8 cellular contexts compared by ENCODE assay signal in genomic region chrX:129957241-129958099, GRCh38. TPM values are rescaled to one million over a fixed set of nuclear protein-coding genes. Genes with fewer than 3 reads are reported as not detected.
A peak's percentile ranks its signal among the peaks of the same experiment; 100 is the strongest.
DNase-seq lines count a peak whose midpoint lies in the region; ATAC-seq and TF ChIP-seq lines count a peak whose summit lies in the region.

No MANE protein-coding gene starts in this region.

- no peak overlapping the region for H3K4me3 ChIP-seq in body of pancreas

- WGBS in body of pancreas, 2 donors: 0 to 40% methylated on average over 1 to 25 of the region's 56 CpGs

- ATAC-seq in GM21360 (IDR thresholded peaks at IDR 0.05; ENCODE audit: unreplicated experiment) (peak; percentile 48), body of pancreas (peak; percentile 80)

- DNase-seq in ELF-1 (ENCODE audit: low read depth, low spot score) (peak; percentile 89), HK-2 (ENCODE audit: unreplicated experiment) (peak; percentile 82), SHP77 treated with DMSO at 0.1 percent for 48 hours (lab: John Stamatoyannopoulos, UW) (peak; percentile 54), body of pancreas (peak; percentile 58 to 72 (median 70)), iris pigment epithelial cell (ENCODE audit: low read depth) (peak; percentile 48), NCI-H1436 (lab: John Stamatoyannopoulos, UW) (no peak)
- peak; percentile 44 to 60 for DNase-seq in stimulated activated CD4-positive, alpha-beta T cell treated with anti-CD3 and anti-CD28 coated beads, Interleukin-2, amount 100 ng/mL, for 24 hours

- H3K27ac ChIP-seq in body of pancreas: peak overlapping the region in 3 of 4 donors; percentile 44 to 74 (median 55)

- H3K36me3 ChIP-seq in body of pancreas (replicated peaks in 1 of 2; ENCODE audit: insufficient read depth in 1 of 2, low read depth in 2 of 2): no peaks in the 10 kb centered on the region

- intact Hi-C loops in body of pancreas (cut with DNase I): no loop called here

- peak; percentile 22 to 73 (median 71) for TF ChIP-seq POLR2A in body of pancreas (IDR thresholded peaks at IDR 0.05)

- TF ChIP-seq CTCF in body of pancreas (IDR thresholded peaks at IDR 0.05): no peak

- no peaks in the 10 kb centered on the region for H3K9me3 ChIP-seq in body of pancreas

- no peaks in the 10 kb centered on the region for H3K27me3 ChIP-seq in body of pancreas

- H3K4me1 ChIP-seq in body of pancreas: peaks cover 19% of the 10 kb centered on the region

RNA-seq across cellular contexts. Expression of gene BCORL1, which starts 25.0 kb away (rescaled TPM):
- total RNA-seq in body of pancreas: 1 to 10 TPM; 3.0 to 4.4 TPM

RNA-seq across cellular contexts. Expression of gene UTP14A, which starts 51.5 kb away (rescaled TPM):
- total RNA-seq in body of pancreas: 10 to 100 TPM; 10.9 to 13.8 TPM
